In the genomic region with DNA sequence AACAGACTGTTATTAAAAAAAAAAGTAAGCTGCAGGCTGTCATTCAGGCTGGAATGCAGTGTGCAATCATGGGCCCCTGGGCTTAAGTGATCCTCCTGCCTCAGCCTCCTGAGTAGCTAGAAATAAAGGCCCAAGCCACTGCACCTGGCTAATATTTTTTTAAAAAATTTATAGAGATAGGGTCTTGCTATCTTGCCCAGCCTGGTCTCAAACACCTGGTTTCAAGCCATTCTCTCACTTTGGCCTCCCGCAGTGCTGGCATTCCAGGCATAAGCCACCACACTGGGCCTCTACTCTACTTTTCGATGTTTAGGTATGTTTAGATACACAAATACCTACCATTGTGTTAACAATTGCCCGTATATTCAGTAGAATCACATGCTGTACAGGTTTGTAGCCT, we compare ENCODE assay signal across 1 cellular context.
TF ChIP-seq lines count a peak whose summit lies in the region.

No MANE protein-coding gene starts in this region.

TF ChIP-seq in GM23338, 12 proteins besides CTCF, POLR2A, EP300 and RAD21 (continued from another document):
- TF ChIP-seq, protein P1, sequence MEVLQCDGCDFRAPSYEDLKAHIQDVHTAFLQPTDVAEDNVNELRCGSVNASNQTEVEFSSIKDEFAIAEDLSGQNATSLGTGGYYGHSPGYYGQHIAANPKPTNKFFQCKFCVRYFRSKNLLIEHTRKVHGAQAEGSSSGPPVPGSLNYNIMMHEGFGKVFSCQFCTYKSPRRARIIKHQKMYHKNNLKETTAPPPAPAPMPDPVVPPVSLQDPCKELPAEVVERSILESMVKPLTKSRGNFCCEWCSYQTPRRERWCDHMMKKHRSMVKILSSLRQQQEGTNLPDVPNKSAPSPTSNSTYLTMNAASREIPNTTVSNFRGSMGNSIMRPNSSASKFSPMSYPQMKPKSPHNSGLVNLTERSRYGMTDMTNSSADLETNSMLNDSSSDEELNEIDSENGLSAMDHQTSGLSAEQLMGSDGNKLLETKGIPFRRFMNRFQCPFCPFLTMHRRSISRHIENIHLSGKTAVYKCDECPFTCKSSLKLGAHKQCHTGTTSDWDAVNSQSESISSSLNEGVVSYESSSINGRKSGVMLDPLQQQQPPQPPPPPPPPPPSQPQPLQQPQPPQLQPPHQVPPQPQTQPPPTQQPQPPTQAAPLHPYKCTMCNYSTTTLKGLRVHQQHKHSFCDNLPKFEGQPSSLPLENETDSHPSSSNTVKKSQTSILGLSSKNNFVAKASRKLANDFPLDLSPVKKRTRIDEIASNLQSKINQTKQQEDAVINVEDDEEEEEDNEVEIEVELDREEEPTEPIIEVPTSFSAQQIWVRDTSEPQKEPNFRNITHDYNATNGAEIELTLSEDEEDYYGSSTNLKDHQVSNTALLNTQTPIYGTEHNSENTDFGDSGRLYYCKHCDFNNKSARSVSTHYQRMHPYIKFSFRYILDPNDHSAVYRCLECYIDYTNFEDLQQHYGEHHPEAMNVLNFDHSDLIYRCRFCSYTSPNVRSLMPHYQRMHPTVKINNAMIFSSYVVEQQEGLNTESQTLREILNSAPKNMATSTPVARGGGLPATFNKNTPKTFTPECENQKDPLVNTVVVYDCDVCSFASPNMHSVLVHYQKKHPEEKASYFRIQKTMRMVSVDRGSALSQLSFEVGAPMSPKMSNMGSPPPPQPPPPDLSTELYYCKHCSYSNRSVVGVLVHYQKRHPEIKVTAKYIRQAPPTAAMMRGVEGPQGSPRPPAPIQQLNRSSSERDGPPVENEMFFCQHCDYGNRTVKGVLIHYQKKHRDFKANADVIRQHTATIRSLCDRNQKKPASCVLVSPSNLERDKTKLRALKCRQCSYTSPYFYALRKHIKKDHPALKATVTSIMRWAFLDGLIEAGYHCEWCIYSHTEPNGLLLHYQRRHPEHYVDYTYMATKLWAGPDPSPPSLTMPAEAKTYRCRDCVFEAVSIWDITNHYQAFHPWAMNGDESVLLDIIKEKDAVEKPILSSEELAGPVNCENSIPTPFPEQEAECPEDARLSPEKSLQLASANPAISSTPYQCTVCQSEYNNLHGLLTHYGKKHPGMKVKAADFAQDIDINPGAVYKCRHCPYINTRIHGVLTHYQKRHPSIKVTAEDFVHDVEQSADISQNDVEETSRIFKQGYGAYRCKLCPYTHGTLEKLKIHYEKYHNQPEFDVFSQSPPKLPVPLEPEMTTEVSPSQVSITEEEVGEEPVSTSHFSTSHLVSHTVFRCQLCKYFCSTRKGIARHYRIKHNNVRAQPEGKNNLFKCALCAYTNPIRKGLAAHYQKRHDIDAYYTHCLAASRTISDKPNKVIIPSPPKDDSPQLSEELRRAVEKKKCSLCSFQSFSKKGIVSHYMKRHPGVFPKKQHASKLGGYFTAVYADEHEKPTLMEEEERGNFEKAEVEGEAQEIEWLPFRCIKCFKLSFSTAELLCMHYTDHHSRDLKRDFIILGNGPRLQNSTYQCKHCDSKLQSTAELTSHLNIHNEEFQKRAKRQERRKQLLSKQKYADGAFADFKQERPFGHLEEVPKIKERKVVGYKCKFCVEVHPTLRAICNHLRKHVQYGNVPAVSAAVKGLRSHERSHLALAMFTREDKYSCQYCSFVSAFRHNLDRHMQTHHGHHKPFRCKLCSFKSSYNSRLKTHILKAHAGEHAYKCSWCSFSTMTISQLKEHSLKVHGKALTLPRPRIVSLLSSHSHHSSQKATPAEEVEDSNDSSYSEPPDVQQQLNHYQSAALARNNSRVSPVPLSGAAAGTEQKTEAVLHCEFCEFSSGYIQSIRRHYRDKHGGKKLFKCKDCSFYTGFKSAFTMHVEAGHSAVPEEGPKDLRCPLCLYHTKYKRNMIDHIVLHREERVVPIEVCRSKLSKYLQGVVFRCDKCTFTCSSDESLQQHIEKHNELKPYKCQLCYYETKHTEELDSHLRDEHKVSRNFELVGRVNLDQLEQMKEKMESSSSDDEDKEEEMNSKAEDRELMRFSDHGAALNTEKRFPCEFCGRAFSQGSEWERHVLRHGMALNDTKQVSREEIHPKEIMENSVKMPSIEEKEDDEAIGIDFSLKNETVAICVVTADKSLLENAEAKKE (CRISPR knock-in tag; IDR thresholded peaks at IDR 0.05) = no peak
- TF ChIP-seq POLR2AphosphoS5 (IDR thresholded peaks at IDR 0.05; ENCODE audit: low read depth) = no peak
- TF ChIP-seq NANOG (IDR thresholded peaks at IDR 0.05; ENCODE audit: borderline replicate concordance) = no peak
- TF ChIP-seq CREB1 (CRISPR knock-in tag; IDR thresholded peaks at IDR 0.05; ENCODE audit: low read depth) = no peak
